Comparison of ENCODE assay signal across 9 cellular contexts in the genomic region with DNA sequence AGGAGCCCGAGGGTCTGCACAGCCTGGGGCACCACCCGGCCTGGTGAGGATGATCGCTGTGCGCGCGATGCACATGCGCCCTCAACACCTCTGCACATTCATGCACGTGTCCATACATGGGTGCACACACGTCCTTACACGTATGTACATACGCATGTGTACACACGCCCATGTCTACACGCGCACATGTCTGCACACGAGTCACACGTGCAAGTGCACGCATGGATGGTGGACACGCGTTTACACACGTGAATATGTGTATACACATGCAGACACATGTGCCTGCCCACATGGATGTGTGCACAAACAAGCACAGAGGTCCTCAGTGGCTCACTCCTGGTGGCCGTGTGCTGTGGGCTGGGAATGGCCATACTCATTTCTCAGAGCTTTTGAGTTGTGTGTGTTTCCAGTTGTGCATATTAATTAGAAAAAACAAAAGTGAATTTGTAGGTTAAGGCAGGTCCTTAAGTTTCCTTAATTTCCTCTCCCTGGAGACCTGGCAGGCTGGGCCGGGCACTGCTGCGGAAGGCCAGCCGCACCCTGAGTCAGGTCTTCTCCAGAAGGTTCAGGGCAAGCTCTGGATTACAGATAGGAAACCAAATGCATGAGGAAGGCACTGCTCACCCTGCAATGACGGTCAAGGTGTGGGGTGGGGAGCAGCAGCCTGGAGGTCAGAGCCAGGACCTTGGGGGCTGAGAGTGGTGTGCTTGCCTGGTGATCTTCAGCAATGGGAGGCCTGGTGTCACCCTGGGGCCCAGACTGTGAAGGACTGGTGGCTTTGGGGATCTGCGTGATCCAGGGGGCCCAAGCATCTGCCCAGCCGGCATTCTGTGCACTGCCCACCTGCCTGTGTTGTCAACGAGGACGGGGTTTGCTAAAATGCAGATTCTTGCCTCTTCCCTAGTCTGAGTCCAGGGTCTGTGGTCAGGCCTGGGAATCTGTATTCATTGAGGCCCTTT. TPM values are rescaled to one million over a fixed set of nuclear protein-coding genes. Genes with fewer than 3 reads are reported as not detected.
DNase-seq lines count a peak whose midpoint lies in the region; ATAC-seq and TF ChIP-seq lines count a peak whose summit lies in the region.
"Had no signal": no experiment of that assay in that cellular context is flagged by ENCODE, and none has a peak within 500 bp of the region (broad histone marks: within the 10 kb centered on the region; RNA-seq: fewer than 3 reads in every experiment).

No MANE protein-coding gene starts in this region.

- H2BK15ac ChIP-seq in H9 (ENCODE audit: low read depth, low read length) = no peak overlapping the region

- WGBS in H9 (ENCODE audit: extremely low coverage, insufficient read length, low lambda C conversion rate) = no CpG with 5 or more reads among the region's 29 CpGs

- no peak overlapping the region for H4K8ac ChIP-seq in H9 (replicated peaks; ENCODE audit: insufficient read length, low read depth, low read length)

- no peaks in the 10 kb centered on the region for H4K20me1 ChIP-seq in H9 (ENCODE audit: control insufficient read depth, insufficient read depth, insufficient read length)
- no peaks in the 10 kb centered on the region for H4K20me1 ChIP-seq in fibroblast of lung (ENCODE audit: control insufficient read depth, extremely low read depth, insufficient read depth, low read length)

- H3K23me2 ChIP-seq in H9 (ENCODE audit: insufficient read length, low read depth, low read length, poor library complexity, severe bottlenecking) = no peaks in the 10 kb centered on the region

- H3K9me3 ChIP-seq in H9 (ENCODE audit: control insufficient read depth, low read depth, low read length) (no peaks in the 10 kb centered on the region), fibroblast of lung (ENCODE audit: control insufficient read depth, insufficient read depth, low read depth, low read length) (no peaks in the 10 kb centered on the region)

- TF ChIP-seq CTCF in H9 (conservative IDR thresholded peaks at IDR 0.05) (no peak), fibroblast of lung (conservative IDR thresholded peaks at IDR 0.05 in 1 of 2, IDR thresholded peaks at IDR 0.05 in 1 of 2; ENCODE audit: low read depth in 1 of 2, low read length in 2 of 2) (no peak)

- no peaks in the 10 kb centered on the region for H3K27me3 ChIP-seq in H9 (ENCODE audit: insufficient read depth, low read length)
- H3K27me3 ChIP-seq in fibroblast of lung (ENCODE audit: control insufficient read depth, insufficient read depth, low read length) = no peaks in the 10 kb centered on the region
- H3K27me3 ChIP-seq: cardiac muscle cell had no signal

- no peak overlapping the region for H2BK120ac ChIP-seq in H9 (ENCODE audit: low read depth, low read length, poor library complexity, severe bottlenecking)

- DNase-seq in H9 (no peak), fibroblast of lung (ENCODE audit: low read depth in 2 of 2) (peak; percentile 30 to 35), NCI-H1105 treated with DMSO at 0.1 percent for 48 hours (lab: John Stamatoyannopoulos, UW) (no peak), SKM-1 treated with dmso at 0.1 percent for 144 hours (lab: John Stamatoyannopoulos, UW; ENCODE audit: unreplicated experiment) (no peak), sciatic nerve (ENCODE audit: low spot score) (no peak)
- peak; percentile 55 for DNase-seq in activated CD4-positive, alpha-beta memory T cell treated with anti-CD3 and anti-CD28 coated beads, Interleukin-2, amount 10 ng/mL, durations not matched to agents 7 days and 5 days
- peak in 3 of 4 experiments; percentile 15 to 39 (median 25) for DNase-seq in stimulated activated CD4-positive, alpha-beta T cell treated with anti-CD3 and anti-CD28 coated beads, Interleukin-1b, Interleukin-23, amount 100 ng/mL, for 24 hours (ENCODE audit: low read depth in 4 of 4, low spot score in 1 of 4)

- H3K14ac ChIP-seq in H9 (ENCODE audit: insufficient read depth, low read length) = no peak overlapping the region

- intact Hi-C loops in sciatic nerve (cut with DNase I) = no loop called here

- H3K79me2 ChIP-seq in H9 (ENCODE audit: insufficient read depth, low read length) (no peaks in the 10 kb centered on the region), fibroblast of lung (ENCODE audit: control insufficient read depth, insufficient read depth, low read length) (peaks cover 2% of the 10 kb centered on the region)

- CTCF ChIA-PET in activated CD4-positive, alpha-beta memory T cell treated with anti-CD3 and anti-CD28 coated beads, Interleukin-2, amount 10 ng/mL, durations not matched to agents 7 days and 5 days (lab: Charles Lee) = interaction anchor here (1.0 to 2.6 kb wide), 3 partner anchors 29 to 278 kb away, joined by 3 to 15 read pairs (median 4); a partner anchor contains a TSS

- peak overlapping the region; percentile 1 for H3K18ac ChIP-seq in H9 (ENCODE audit: insufficient read length, low read depth, low read length)

- H3K4me2 ChIP-seq in H9 (ENCODE audit: insufficient read depth, insufficient read length, low read length) (no peak overlapping the region), fibroblast of lung (ENCODE audit: extremely low read depth, insufficient read depth, low read length) (no peak overlapping the region)

- H3K4me1 ChIP-seq in H9 (ENCODE audit: insufficient read depth, low read length) = peaks cover 3% of the 10 kb centered on the region; the same call in 1 of the 2 replicates
- H3K4me1 ChIP-seq in fibroblast of lung (ENCODE audit: control insufficient read depth, extremely low read depth, insufficient read depth, low read length) = peaks cover 9% of the 10 kb centered on the region

- H3K23ac ChIP-seq in H9 (ENCODE audit: insufficient read length, low read depth, low read length) = no peak overlapping the region

- peaks cover 9% of the 10 kb centered on the region for H3K27me3 Mint-ChIP-seq in H9 (ENCODE audit: low read depth)
- no peaks in the 10 kb centered on the region for H3K27me3 Mint-ChIP-seq in activated CD4-positive, alpha-beta memory T cell treated with anti-CD3 and anti-CD28 coated beads, Interleukin-2, amount 10 ng/mL, durations not matched to agents 7 days and 5 days

- POLR2A ChIA-PET in activated CD4-positive, alpha-beta memory T cell treated with anti-CD3 and anti-CD28 coated beads, Interleukin-2, amount 10 ng/mL, durations not matched to agents 7 days and 5 days (lab: Charles Lee) = interaction anchor here (1.0 to 4.7 kb wide), 5 partner anchors 9 to 296 kb away, joined by 3 to 43 read pairs (median 4); a partner anchor contains a TSS

- no peak overlapping the region for H3K4ac ChIP-seq in H9 (ENCODE audit: low read depth, low read length)

- no peak overlapping the region for H3T11ph ChIP-seq in H9 (ENCODE audit: low read length)

- H3K36me3 ChIP-seq in fibroblast of lung (ENCODE audit: control insufficient read depth, insufficient read depth, low read length) = no peaks in the 10 kb centered on the region
- H3K36me3 ChIP-seq: cardiac muscle cell had no signal

- no peak overlapping the region for H3K27ac ChIP-seq in H9 (ENCODE audit: insufficient read length, low read depth, low read length)
- H3K27ac ChIP-seq in fibroblast of lung (ENCODE audit: insufficient read depth, low read length) = no peak overlapping the region
- H3K27ac ChIP-seq: cardiac muscle cell had no signal

- H3K9me3 Mint-ChIP-seq in H9 = peaks cover 18 to 19% of the 10 kb centered on the region in 2 experiments
- no peaks in the 10 kb centered on the region for H3K9me3 Mint-ChIP-seq in activated CD4-positive, alpha-beta memory T cell treated with anti-CD3 and anti-CD28 coated beads, Interleukin-2, amount 10 ng/mL, durations not matched to agents 7 days and 5 days

- H3K4me1 Mint-ChIP-seq in H9 = 0 out of 4 replicates have a peak, but pooled peaks cover 0 to 2% of the 10 kb centered on the region in 2 experiments
- peaks cover 23% of the 10 kb centered on the region for H3K4me1 Mint-ChIP-seq in activated CD4-positive, alpha-beta memory T cell treated with anti-CD3 and anti-CD28 coated beads, Interleukin-2, amount 10 ng/mL, durations not matched to agents 7 days and 5 days

- no peak overlapping the region for H2AK5ac ChIP-seq in H9 (ENCODE audit: insufficient read length, low read length)

- H2AFZ ChIP-seq in H9 (ENCODE audit: low read length) (no peak overlapping the region), fibroblast of lung (ENCODE audit: low read length) (no peak overlapping the region)

- H3K4me3 Mint-ChIP-seq in H9 = peak overlapping the region in 1 of 2 experiments; percentile 53; a peak in 1 of 5 replicates
- H3K4me3 Mint-ChIP-seq in activated CD4-positive, alpha-beta memory T cell treated with anti-CD3 and anti-CD28 coated beads, Interleukin-2, amount 10 ng/mL, durations not matched to agents 7 days and 5 days = no peak overlapping the region

- no peak overlapping the region for H4K91ac ChIP-seq in H9 (ENCODE audit: insufficient read length, low read depth, low read length)

- no peak overlapping the region for H3K27ac Mint-ChIP-seq in H9
- no peak overlapping the region for H3K27ac Mint-ChIP-seq in activated CD4-positive, alpha-beta memory T cell treated with anti-CD3 and anti-CD28 coated beads, Interleukin-2, amount 10 ng/mL, durations not matched to agents 7 days and 5 days

- no peak for ATAC-seq in HG03135 (IDR thresholded peaks at IDR 0.05; ENCODE audit: unreplicated experiment)
- no peak for ATAC-seq in sciatic nerve

- no peak overlapping the region for H2BK5ac ChIP-seq in H9 (ENCODE audit: insufficient read length, low read length)

- H3K56ac ChIP-seq in H9 (ENCODE audit: insufficient read length, low read depth, low read length) = no peak overlapping the region

- no peak overlapping the region for H2BK20ac ChIP-seq in H9 (ENCODE audit: low read depth, low read length, poor library complexity, severe bottlenecking)

- H3K4me3 ChIP-seq in fibroblast of lung (replicated peaks in 1 of 4; ENCODE audit: control extremely low read depth in 1 of 4, insufficient read depth in 1 of 4, low read depth in 3 of 4, low read length in 4 of 4) = no peak overlapping the region
- H3K4me3 ChIP-seq: cardiac muscle cell had no signal

- H3K36me3 Mint-ChIP-seq in H9 (ENCODE audit: insufficient read depth in 1 of 3, low read depth in 3 of 3) = peaks cover 12 to 17% (median 16%) of the 10 kb centered on the region in 3 experiments
- H3K36me3 Mint-ChIP-seq in activated CD4-positive, alpha-beta memory T cell treated with anti-CD3 and anti-CD28 coated beads, Interleukin-2, amount 10 ng/mL, durations not matched to agents 7 days and 5 days (ENCODE audit: low read depth) = peaks cover 5% of the 10 kb centered on the region

- H3K79me1 ChIP-seq in H9 (ENCODE audit: insufficient read depth, low read depth, low read length, poor library complexity, severe bottlenecking) = no peaks in the 10 kb centered on the region

- H4K5ac ChIP-seq in H9 (ENCODE audit: insufficient read length, low read depth, low read length) = no peak overlapping the region

- H3K9ac ChIP-seq in H9 (ENCODE audit: extremely low read depth, insufficient read length, low read length) (peak overlapping the region; percentile 8), fibroblast of lung (ENCODE audit: insufficient read depth, low read length) (no peak overlapping the region)

- no peak overlapping the region for H2BK12ac ChIP-seq in H9 (ENCODE audit: insufficient read length, low read depth, low read length)

RNA-seq across cellular contexts. Expression of a gene that starts 1.3 kb away (rescaled TPM):
- 132 and 134 TPM in 2 replicates for total RNA-seq in H9 (2021)
- total RNA-seq in activated CD4-positive, alpha-beta memory T cell treated with anti-CD3 and anti-CD28 coated beads, Interleukin-2, amount 10 ng/mL, durations not matched to agents 7 days and 5 days = 10 to 100 TPM; 21.7 to 22.1 TPM
- total RNA-seq in fibroblast of lung = not detected in 2 replicates
- not detected in 2 replicates for polyA plus RNA-seq in fibroblast of lung
- polyA plus RNA-seq in fibroblast of lung (2012) = not detected in 2 replicates
- polyA minus RNA-seq in fibroblast of lung (ENCODE audit: low replicate concordance) = under 0.01 TPM in 1 of 2 replicates, not detected in the other
- 193 TPM for total RNA-seq in sciatic nerve
- total RNA-seq: cardiac muscle cell had no signal
- polyA plus RNA-seq: cardiac muscle cell had no signal

RNA-seq across cellular contexts. Expression of a gene that starts 29.8 kb away (rescaled TPM):
- 72.3 and 74.0 TPM in 2 replicates for total RNA-seq in H9 (2021)
- total RNA-seq in activated CD4-positive, alpha-beta memory T cell treated with anti-CD3 and anti-CD28 coated beads, Interleukin-2, amount 10 ng/mL, durations not matched to agents 7 days and 5 days = 10 to 100 TPM; 32.1 to 32.7 TPM
- total RNA-seq in fibroblast of lung = 15.4 and 15.5 TPM in 2 replicates
- 26.0 and 28.0 TPM in 2 replicates for polyA plus RNA-seq in fibroblast of lung
- polyA plus RNA-seq in fibroblast of lung (2012) = 21.5 and 29.5 TPM in 2 replicates
- 12.8 and 23.1 TPM in 2 replicates for polyA minus RNA-seq in fibroblast of lung (ENCODE audit: low replicate concordance)
- total RNA-seq in sciatic nerve = 24.9 TPM

Comparison
In these comparisons a context has a peak if more than half of its experiments do, and no peak if none do; other contexts are left out.
1. DNase-seq: peak in activated CD4-positive, alpha-beta memory T cell treated with anti-CD3 and anti-CD28 coated beads, Interleukin-2, amount 10 ng/mL, durations not matched to agents 7 days and 5 days (single experiment), fibroblast of lung (2 of 2) and stimulated activated CD4-positive, alpha-beta T cell treated with anti-CD3 and anti-CD28 coated beads, Interleukin-1b, Interleukin-23, amount 100 ng/mL, for 24 hours (3 of 4); none in H9 (single experiment), NCI-H1105 treated with DMSO at 0.1 percent for 48 hours (single experiment), SKM-1 treated with dmso at 0.1 percent for 144 hours (single experiment) and sciatic nerve (single experiment).
2. RNA of a gene that starts 1.3 kb away (total RNA-seq): 193 TPM in sciatic nerve (single experiment), 132 to 134 TPM in H9 and 21.7 to 22.1 TPM in activated CD4-positive, alpha-beta memory T cell treated with anti-CD3 and anti-CD28 coated beads, Interleukin-2, amount 10 ng/mL, durations not matched to agents 7 days and 5 days; not detected in fibroblast of lung; every median in the first group is over 10 times any median in the second.